In the genomic region with DNA sequence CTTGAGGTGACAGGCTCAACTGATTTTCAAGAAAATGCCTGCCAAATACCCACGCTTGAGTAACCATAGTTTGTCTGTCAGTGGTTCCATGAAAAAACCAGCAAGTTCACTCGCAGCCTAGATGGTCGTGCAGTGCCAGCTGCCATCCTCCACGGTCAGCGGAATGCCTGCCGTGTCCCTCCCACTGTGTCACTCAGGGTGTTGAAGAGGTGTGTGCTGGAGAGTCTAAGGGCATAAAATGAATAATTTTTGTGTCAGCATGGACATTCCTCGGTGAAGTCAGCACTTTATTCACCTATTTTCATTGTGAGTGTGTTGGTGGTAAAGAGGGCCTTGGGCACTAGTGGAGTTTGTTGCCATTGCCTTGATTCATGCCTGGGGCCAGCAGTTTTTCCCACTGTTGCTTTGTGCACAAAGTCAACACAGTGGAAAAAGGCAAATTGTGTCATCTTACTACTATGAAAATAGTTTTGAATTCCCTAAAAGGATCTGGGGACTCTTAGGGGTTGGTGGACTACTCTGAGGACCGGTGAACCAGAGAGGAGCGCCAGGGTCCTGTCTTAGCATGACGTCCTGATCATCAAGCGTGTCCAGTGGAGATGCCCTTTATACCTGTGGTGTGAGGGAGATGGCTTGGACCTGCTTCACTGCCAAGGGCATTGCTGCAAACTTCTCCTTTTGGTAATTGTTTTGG, we compare ENCODE assay signal across 18 cellular contexts. TPM values are rescaled to one million over a fixed set of nuclear protein-coding genes. Genes with fewer than 3 reads are reported as not detected.
DNase-seq lines count a peak whose midpoint lies in the region; TF ChIP-seq lines count a peak whose summit lies in the region.
"Had no signal": no experiment of that assay in that cellular context is flagged by ENCODE, and none has a peak within 500 bp of the region (broad histone marks: within the 10 kb centered on the region; RNA-seq: fewer than 3 reads in every experiment).

No MANE protein-coding gene starts in this region.

- no peaks in the 10 kb centered on the region for H3K9me3 Mint-ChIP-seq in progenitor cell of endocrine pancreas (ENCODE audit: low read depth)
- H3K9me3 Mint-ChIP-seq: CD14-positive monocyte, H9 had no signal

- H3K27ac ChIP-seq in AG04450 (ENCODE audit: low read depth, low read length): peak overlapping the region; percentile 49
- H3K27ac ChIP-seq in HL-60 (replicated peaks): 0 out of 2 replicates have a peak overlapping the region, but pooled peaks have one; percentile 12
- peak overlapping the region; percentile 69 for H3K27ac ChIP-seq in epithelial cell of prostate
- H3K27ac ChIP-seq: RWPE1 had no signal

- no peaks in the 10 kb centered on the region for H3K4me1 Mint-ChIP-seq in progenitor cell of endocrine pancreas (ENCODE audit: low read depth)
- H3K4me1 Mint-ChIP-seq: activated CD8-positive, alpha-beta memory T cell treated with anti-CD3 and anti-CD28 coated beads, Interleukin-2, amount 10 ng/mL, durations not matched to agents 7 days and 5 days had no signal

- no peak for DNase-seq in AG04450 (ENCODE audit: low read depth, low spot score)
- no peak for DNase-seq in HL-60 (ENCODE audit: low read depth in 1 of 2, low spot score in 1 of 2)
- no peak for DNase-seq in epithelial cell of prostate (ENCODE audit: low read depth, low spot score)
- DNase-seq in renal cortical epithelial cell (ENCODE audit: low read depth): peak; percentile 51
- no peak for DNase-seq in NCI-H1105 treated with DMSO at 0.1 percent for 48 hours (lab: John Stamatoyannopoulos, UW)
- no peak for DNase-seq in activated T-cell treated with anti-CD3 and anti-CD28 coated beads, Interleukin-2, amount 50 U/mL, for 48 hours
- no peak for DNase-seq in progenitor cell of endocrine pancreas (ENCODE audit: low spot score, unreplicated experiment)
- no peak for DNase-seq in effector CD8-positive, alpha-beta T cell (lab: John Stamatoyannopoulos, UW)
- DNase-seq: activated CD4-positive, alpha-beta T cell treated with anti-CD3 and anti-CD28 coated beads for 48 hours; activated naive CD4-positive, alpha-beta T cell treated with anti-CD3 and anti-CD28 coated beads, Interleukin-2, amount 50 U/mL, for 16 hours; central memory CD4-positive, alpha-beta T cell; H9; NCI-H187; NCI-H748 treated with DMSO at 0.1 percent for 48 hours; SK-N-SH had no signal

- no peaks in the 10 kb centered on the region for H3K9me3 ChIP-seq in AG04450 (ENCODE audit: control insufficient read depth, insufficient read depth, low read length)
- H3K9me3 ChIP-seq: SK-N-SH had no signal

- POLR2A ChIA-PET in AG04450 (lab: Yijun Ruan, JAX): interaction anchor here (0.6 to 0.9 kb wide), 2 partner anchors 22 to 38 kb away, joined by 3 to 4 read pairs; no protein-coding TSS in a partner anchor

- CTCF ChIA-PET in AG04450 (lab: Charles Lee): interaction anchor here (2.9 kb wide), 1 partner anchor 334 kb away, joined by 10 read pairs; no protein-coding TSS in a partner anchor

- no peaks in the 10 kb centered on the region for H3K27me3 Mint-ChIP-seq in progenitor cell of endocrine pancreas
- H3K27me3 Mint-ChIP-seq: activated CD8-positive, alpha-beta memory T cell treated with anti-CD3 and anti-CD28 coated beads, Interleukin-2, amount 10 ng/mL, durations not matched to agents 7 days and 5 days had no signal

- peaks cover 12% of the 10 kb centered on the region for H3K36me3 Mint-ChIP-seq in progenitor cell of endocrine pancreas (ENCODE audit: insufficient read depth)
- H3K36me3 Mint-ChIP-seq: activated CD8-positive, alpha-beta memory T cell treated with anti-CD3 and anti-CD28 coated beads, Interleukin-2, amount 10 ng/mL, durations not matched to agents 7 days and 5 days; CD14-positive monocyte had no signal

- TF ChIP-seq CTCF in AG04450 (IDR thresholded peaks at IDR 0.05; ENCODE audit: low read depth, low read length) (no peak), HL-60 (IDR thresholded peaks at IDR 0.05; ENCODE audit: insufficient read depth, low read length) (no peak), progenitor cell of endocrine pancreas (IDR thresholded peaks at IDR 0.05; ENCODE audit: unreplicated experiment) (no peak)

- no peak overlapping the region for H3K27ac Mint-ChIP-seq in progenitor cell of endocrine pancreas
- H3K27ac Mint-ChIP-seq: activated CD8-positive, alpha-beta memory T cell treated with anti-CD3 and anti-CD28 coated beads, Interleukin-2, amount 10 ng/mL, durations not matched to agents 7 days and 5 days; CD14-positive monocyte; H9 had no signal

- H3K27me3 ChIP-seq in AG04450 (ENCODE audit: control insufficient read depth, insufficient read depth, low read length) (no peaks in the 10 kb centered on the region), HL-60 (ENCODE audit: insufficient read depth, poor library complexity, severe bottlenecking) (no peaks in the 10 kb centered on the region)

- no peak overlapping the region for H3K4me3 ChIP-seq in AG04450 (ENCODE audit: low read depth, low read length)
- H3K4me3 ChIP-seq in HL-60 (replicated peaks; ENCODE audit: insufficient read depth, low read length): no peak overlapping the region

- no peak overlapping the region for H3K4me3 Mint-ChIP-seq in progenitor cell of endocrine pancreas (ENCODE audit: low read depth)
- H3K4me3 Mint-ChIP-seq: activated CD8-positive, alpha-beta memory T cell treated with anti-CD3 and anti-CD28 coated beads, Interleukin-2, amount 10 ng/mL, durations not matched to agents 7 days and 5 days; CD14-positive monocyte; H9 had no signal

RNA-seq across cellular contexts. Expression of gene MINDY4, which starts 17.6 kb away (rescaled TPM):
- 1.8 and 2.4 TPM in 2 replicates for polyA plus RNA-seq in AG04450 (2011; rRNA removed)
- polyA minus RNA-seq in AG04450 (2011; rRNA and poly(A)+ RNA removed): 4.2 and 4.7 TPM in 2 replicates
- total RNA-seq in renal cortical epithelial cell (3.3 and 8.8 TPM in 2 replicates), progenitor cell of endocrine pancreas (14.3 and 15.5 TPM in 2 replicates)

RNA-seq across cellular contexts. Expression of gene INMT, which starts 36.9 kb away (rescaled TPM):
- polyA plus RNA-seq in AG04450 (2011; rRNA removed): 6.6 and 7.6 TPM in 2 replicates
- polyA minus RNA-seq in AG04450 (2011; rRNA and poly(A)+ RNA removed): 12.5 and 17.0 TPM in 2 replicates
- total RNA-seq in renal cortical epithelial cell: not detected in 2 replicates
- total RNA-seq in progenitor cell of endocrine pancreas: 2.7 and 2.9 TPM in 2 replicates
- polyA plus RNA-seq: CD14-positive monocyte, SK-N-SH had no signal

Comparison
In these comparisons a context has a peak if more than half of its experiments do, and no peak if none do; other contexts are left out.
1. H3K27ac ChIP-seq: peak in every context shown above with its lines; median percentile 69 in epithelial cell of prostate; 49 in AG04450; 12 in HL-60.